Comparison of ENCODE assay signal across 14 cellular contexts in the genomic region with DNA sequence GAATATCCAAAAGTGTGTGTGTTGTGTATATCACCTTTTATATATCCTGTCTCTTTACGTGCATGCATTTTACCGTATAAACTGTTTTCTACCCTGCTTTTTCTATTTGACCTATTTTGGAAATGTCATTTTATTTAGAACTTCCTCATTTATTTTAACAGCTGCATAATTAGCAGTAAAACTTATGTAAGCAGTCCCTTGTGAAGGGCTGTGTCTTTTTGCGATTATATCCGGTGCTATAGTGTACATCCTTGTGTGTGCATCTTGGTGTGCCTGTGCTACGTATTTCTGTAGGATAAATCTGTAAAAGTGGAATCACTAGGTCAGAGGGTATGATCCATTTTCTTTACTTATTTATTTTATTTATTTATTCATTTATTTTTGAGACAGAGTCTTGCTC.
"Had no signal": no experiment of that assay in that cellular context is flagged by ENCODE, and none has a peak within 500 bp of the region (broad histone marks: within the 10 kb centered on the region; RNA-seq: fewer than 3 reads in every experiment).

No MANE protein-coding gene starts in this region.

- H3K9me3 Mint-ChIP-seq: activated naive CD4-positive, alpha-beta T cell treated with anti-CD3 and anti-CD28 coated beads, Interleukin-2, amount 50 U/mL, for 24 hours; immature natural killer cell; nephron had no signal

- H3K4me3 ChIP-seq: dorsolateral prefrontal cortex, lung, smooth muscle cell, upper lobe of left lung had no signal

- H3K27me3 ChIP-seq: dorsolateral prefrontal cortex, upper lobe of left lung had no signal

- H3K9me3 ChIP-seq: upper lobe of left lung had no signal

- H3K27me3 Mint-ChIP-seq: activated naive CD4-positive, alpha-beta T cell treated with anti-CD3 and anti-CD28 coated beads, Interleukin-2, amount 50 U/mL, for 24 hours; progenitor cell of endocrine pancreas had no signal

- H3K27ac ChIP-seq: dorsolateral prefrontal cortex, upper lobe of left lung had no signal

- H3K27ac Mint-ChIP-seq: nephron, progenitor cell of endocrine pancreas had no signal

- H3K4me3 Mint-ChIP-seq: activated naive CD4-positive, alpha-beta T cell treated with anti-CD3 and anti-CD28 coated beads, Interleukin-2, amount 50 U/mL, for 24 hours; immature natural killer cell; nephron had no signal

- DNase-seq: activated effector memory CD4-positive, alpha-beta T cell treated with Interleukin-2 at 50 U/mL for 16 hours; amygdala; dorsolateral prefrontal cortex; glutamatergic neuron; immature natural killer cell; occipital lobe; right cardiac atrium; stimulated activated naive CD4-positive, alpha-beta T cell; upper lobe of left lung had no signal

- H3K4me1 Mint-ChIP-seq: nephron had no signal
